8 cellular contexts compared by ENCODE assay signal in genomic region chr4:146545102-146545501, GRCh38. TPM values are rescaled to one million over a fixed set of nuclear protein-coding genes. Genes with fewer than 3 reads are reported as not detected.
DNase-seq lines count a peak whose midpoint lies in the region; ATAC-seq and TF ChIP-seq lines count a peak whose summit lies in the region.

No MANE protein-coding gene starts in this region.

- H3K4me3 Mint-ChIP-seq in stimulated activated naive B cell treated with anti-CD40 and anti-IgM and Interleukin-4, amounts not matched to agents 10 μg/mL and 1 μg/mL and 100 μg/mL, for 72 hours = no peak overlapping the region

- H3K9me3 Mint-ChIP-seq in stimulated activated naive B cell treated with anti-CD40 and anti-IgM and Interleukin-4, amounts not matched to agents 10 μg/mL and 1 μg/mL and 100 μg/mL, for 72 hours = peaks cover 17 to 19% of the 10 kb centered on the region in 2 donors

- ATAC-seq in stimulated activated naive B cell treated with anti-CD40 and anti-IgM and Interleukin-4, amounts not matched to agents 10 μg/mL and 1 μg/mL and 100 μg/mL, for 72 hours (replicated peaks) = no peak

- H3K4me3 ChIP-seq in SJCRH30 (no peak overlapping the region), kidney epithelial cell (ENCODE audit: low read depth, low read length) (no peak overlapping the region), Peyer's patch (no peak overlapping the region)

- H3K36me3 ChIP-seq in SJCRH30 (no peaks in the 10 kb centered on the region), kidney epithelial cell (ENCODE audit: control insufficient read depth, insufficient read depth, low read length) (no peaks in the 10 kb centered on the region), Peyer's patch (no peaks in the 10 kb centered on the region)

- peaks cover 2 to 4% of the 10 kb centered on the region in 2 donors for H3K4me1 Mint-ChIP-seq in stimulated activated naive B cell treated with anti-CD40 and anti-IgM and Interleukin-4, amounts not matched to agents 10 μg/mL and 1 μg/mL and 100 μg/mL, for 72 hours

- peaks cover 27 to 38% of the 10 kb centered on the region in 2 donors for H3K27me3 Mint-ChIP-seq in stimulated activated naive B cell treated with anti-CD40 and anti-IgM and Interleukin-4, amounts not matched to agents 10 μg/mL and 1 μg/mL and 100 μg/mL, for 72 hours

- no peak for TF ChIP-seq POLR2A in Peyer's patch (IDR thresholded peaks at IDR 0.05)

- no peaks in the 10 kb centered on the region for H3K27me3 ChIP-seq in SJCRH30
- H3K27me3 ChIP-seq in kidney epithelial cell (ENCODE audit: control insufficient read depth, insufficient read depth, low read length) = no peaks in the 10 kb centered on the region
- no peaks in the 10 kb centered on the region for H3K27me3 ChIP-seq in Peyer's patch

- TF ChIP-seq CTCF in kidney epithelial cell (IDR thresholded peaks at IDR 0.05; ENCODE audit: insufficient read depth, low read length, poor library complexity, severe bottlenecking) = peak; percentile 26
- no peak for TF ChIP-seq CTCF in Peyer's patch (IDR thresholded peaks at IDR 0.05)

- DNase-seq in ELR (ENCODE audit: low read depth) = peak; percentile 57
- peak; percentile 35 for DNase-seq in HCEC 1CT
- DNase-seq in SJCRH30 = peak; percentile 16 to 59
- no peak for DNase-seq in kidney epithelial cell (ENCODE audit: low read depth)
- no peak for DNase-seq in stimulated activated naive B cell treated with anti-CD40 and anti-IgM and Interleukin-4, amounts not matched to agents 10 μg/mL and 1 μg/mL and 100 μg/mL, for 72 hours
- no peak for DNase-seq in posterior vena cava (ENCODE audit: low spot score)
- no peak for DNase-seq in Peyer's patch
- DNase-seq in D341Med (ENCODE audit: low spot score) = no peak

- H3K9me3 ChIP-seq in SJCRH30 (replicated peaks) (no peaks in the 10 kb centered on the region), Peyer's patch (no peaks in the 10 kb centered on the region)

- no peaks in the 10 kb centered on the region for H3K4me1 ChIP-seq in SJCRH30
- no peaks in the 10 kb centered on the region for H3K4me1 ChIP-seq in Peyer's patch

- H3K36me3 Mint-ChIP-seq in stimulated activated naive B cell treated with anti-CD40 and anti-IgM and Interleukin-4, amounts not matched to agents 10 μg/mL and 1 μg/mL and 100 μg/mL, for 72 hours = peaks cover 2 to 4% of the 10 kb centered on the region in 2 donors

- H3K27ac ChIP-seq in SJCRH30 (no peak overlapping the region), Peyer's patch (no peak overlapping the region)

- intact Hi-C loops in posterior vena cava (cut with DNase I) = no loop called here

- H3K27ac Mint-ChIP-seq in stimulated activated naive B cell treated with anti-CD40 and anti-IgM and Interleukin-4, amounts not matched to agents 10 μg/mL and 1 μg/mL and 100 μg/mL, for 72 hours = no peak overlapping the region

RNA-seq across cellular contexts. Expression of gene SLC10A7, which starts 23.4 kb away (rescaled TPM):
- 18.8 and 23.3 TPM in 2 replicates for total RNA-seq in SJCRH30 (2014; rRNA removed; shearing (Covaris generic))
- total RNA-seq in kidney epithelial cell (5.5 and 6.1 TPM in 2 replicates), posterior vena cava (10 to 100 TPM; 14.3 to 16.8 TPM), Peyer's patch (10 to 100 TPM; 12.9 to 28.1 (median 19.5) TPM)

Comparison
In these comparisons a context has a peak if more than half of its experiments do, and no peak if none do; other contexts are left out.
1. DNase-seq: peak in ELR (single experiment), HCEC 1CT (single experiment) and SJCRH30 (2 of 2); none in kidney epithelial cell (single experiment), stimulated activated naive B cell treated with anti-CD40 and anti-IgM and Interleukin-4, amounts not matched to agents 10 μg/mL and 1 μg/mL and 100 μg/mL, for 72 hours (single experiment), posterior vena cava (single experiment), Peyer's patch (0 of 3) and D341Med (single experiment).